In the genomic region with DNA sequence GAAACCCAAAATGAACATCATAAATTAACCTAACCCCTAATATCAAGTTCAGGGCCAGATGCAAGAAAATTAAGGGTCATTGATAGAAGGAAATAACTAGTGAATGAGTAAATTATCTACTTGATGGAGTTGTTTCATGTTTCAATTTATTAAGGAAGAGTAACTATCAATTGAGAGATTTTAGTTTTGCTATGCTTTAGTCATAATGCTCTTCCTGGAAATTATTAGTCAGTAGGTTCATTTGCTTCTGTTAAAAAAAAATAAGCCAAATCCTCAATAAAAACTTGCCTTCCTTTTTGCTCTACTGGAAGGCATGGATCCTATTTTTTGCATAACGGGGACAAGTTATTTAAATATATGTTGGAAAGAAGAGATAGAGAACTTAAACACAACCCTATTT, we compare ENCODE assay signal across 20 cellular contexts.
"Had no signal": no experiment of that assay in that cellular context is flagged by ENCODE, and none has a peak within 500 bp of the region (broad histone marks: within the 10 kb centered on the region; RNA-seq: fewer than 3 reads in every experiment).

No MANE protein-coding gene starts in this region.

- H3K27me3 ChIP-seq: gastrocnemius medialis, testis had no signal

- H3K4me1 ChIP-seq: lower lobe of right lung, testis had no signal

- H3K9me3 Mint-ChIP-seq: activated naive CD8-positive, alpha-beta T cell treated with anti-CD3 and anti-CD28 coated beads, Interleukin-2, amount 10 ng/mL, durations not matched to agents 7 days and 5 days; central memory CD8-positive, alpha-beta T cell had no signal

- ATAC-seq: esophagus mucosa, gastrocnemius medialis, lower lobe of right lung had no signal

- H3K4me3 Mint-ChIP-seq: activated naive CD8-positive, alpha-beta T cell treated with anti-CD3 and anti-CD28 coated beads, Interleukin-2, amount 10 ng/mL, durations not matched to agents 7 days and 5 days; central memory CD8-positive, alpha-beta T cell; nephron progenitor cell; type B pancreatic cell had no signal

- H3K9me3 ChIP-seq: gastrocnemius medialis, lower lobe of right lung, testis had no signal

- H3K4me3 ChIP-seq: coronary artery, gastrocnemius medialis, lower lobe of right lung, testis had no signal

- H3K27ac Mint-ChIP-seq: activated naive CD8-positive, alpha-beta T cell treated with anti-CD3 and anti-CD28 coated beads, Interleukin-2, amount 10 ng/mL, durations not matched to agents 7 days and 5 days; nephron progenitor cell; type B pancreatic cell had no signal

- H3K4me1 Mint-ChIP-seq: central memory CD8-positive, alpha-beta T cell had no signal

- H3K27ac ChIP-seq: coronary artery, gastrocnemius medialis, lower lobe of right lung, testis had no signal

- H3K36me3 Mint-ChIP-seq: type B pancreatic cell had no signal

- H3K27me3 Mint-ChIP-seq: activated naive CD8-positive, alpha-beta T cell treated with anti-CD3 and anti-CD28 coated beads, Interleukin-2, amount 10 ng/mL, durations not matched to agents 7 days and 5 days; central memory CD8-positive, alpha-beta T cell; type B pancreatic cell had no signal

- DNase-seq: activated CD4-positive, alpha-beta T cell treated with anti-CD3 and anti-CD28 coated beads, Interleukin-2, amount 50 U/mL, for 1 hour; activated CD4-positive, CD25-positive, alpha-beta regulatory T cell; activated naive CD8-positive, alpha-beta T cell treated with anti-CD3 and anti-CD28 coated beads, Interleukin-2, amount 10 ng/mL, durations not matched to agents 7 days and 5 days; anterior cingulate cortex; effector CD4-positive, alpha-beta T cell; gastrocnemius medialis; head of caudate nucleus; lower lobe of right lung; nephron progenitor cell; occipital lobe; posterior cingulate gyrus; stimulated activated CD4-positive, alpha-beta T cell treated with anti-CD3 and anti-CD28 coated beads, Interleukin-1b, Interleukin-23, amount 100 ng/mL, for 48 hours; stimulated activated CD8-positive, alpha-beta memory T cell treated with anti-CD3 and anti-CD28 coated beads, Interleukin-4, amount 100 ng/mL, for 48 hours; T-helper 1 cell; T-helper 9 cell; testis had no signal

- H3K36me3 ChIP-seq: gastrocnemius medialis, lower lobe of right lung had no signal
